Comparison of ENCODE assay signal across 17 cellular contexts in the genomic region with DNA sequence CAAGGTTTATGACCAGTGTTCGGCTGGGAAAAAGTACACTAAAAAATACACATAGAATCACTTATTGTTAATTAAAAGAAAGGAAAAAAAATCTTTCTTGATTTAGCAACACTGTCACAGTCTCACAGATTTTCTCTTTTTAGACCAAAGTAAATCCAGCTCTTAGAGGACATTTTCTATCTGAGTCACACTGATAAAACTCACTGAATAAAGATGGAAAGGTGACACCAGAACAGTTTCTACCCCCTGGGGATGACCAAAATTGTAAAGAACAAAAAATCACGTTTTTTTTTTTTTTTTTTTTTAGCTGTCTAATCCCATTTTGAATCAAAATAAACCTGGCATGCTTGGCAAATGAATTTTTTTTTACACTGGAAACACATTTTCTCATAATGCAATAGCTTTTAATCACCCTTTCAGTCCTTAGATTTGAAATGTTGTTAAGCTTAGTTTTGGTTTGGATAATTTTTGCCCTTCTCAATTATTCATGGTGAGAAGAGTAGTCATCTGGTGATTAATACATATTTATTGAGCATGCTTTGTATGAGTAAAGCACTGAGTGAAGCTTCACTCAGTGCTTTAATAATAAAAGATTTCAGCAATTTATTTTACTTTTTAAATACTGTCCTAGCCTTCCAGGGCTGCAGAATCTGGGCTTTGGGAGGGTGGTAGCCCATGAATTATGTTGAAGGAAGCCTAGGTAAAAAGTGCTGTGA.
"Had no signal": no experiment of that assay in that cellular context is flagged by ENCODE, and none has a peak within 500 bp of the region (broad histone marks: within the 10 kb centered on the region; RNA-seq: fewer than 3 reads in every experiment).

No MANE protein-coding gene starts in this region.

- DNase-seq: activated CD4-positive, alpha-beta memory T cell treated with anti-CD3 and anti-CD28 coated beads, Interleukin-2, amount 10 ng/mL, durations not matched to agents 7 days and 5 days; activated CD4-positive, alpha-beta T cell treated with anti-CD3 and anti-CD28 coated beads for 1 hour; activated naive CD8-positive, alpha-beta T cell treated with anti-CD3 and anti-CD28 coated beads, Interleukin-2, amount 10 ng/mL, durations not matched to agents 7 days and 5 days; caudate nucleus; effector memory CD4-positive, alpha-beta T cell; glutamatergic neuron; immature natural killer cell; left colon; naive thymus-derived CD8-positive, alpha-beta T cell; right lobe of liver; stimulated activated naive CD4-positive, alpha-beta T cell treated with Interleukin-2 at 50 U/mL for 16 hours; T-helper 9 cell had no signal

- H3K27ac Mint-ChIP-seq: activated CD4-positive, alpha-beta memory T cell treated with anti-CD3 and anti-CD28 coated beads, Interleukin-2, amount 10 ng/mL, durations not matched to agents 7 days and 5 days; activated naive CD8-positive, alpha-beta T cell treated with anti-CD3 and anti-CD28 coated beads, Interleukin-2, amount 10 ng/mL, durations not matched to agents 7 days and 5 days; immature natural killer cell; naive thymus-derived CD8-positive, alpha-beta T cell; type B pancreatic cell had no signal

- H3K4me3 Mint-ChIP-seq: activated CD4-positive, alpha-beta memory T cell treated with anti-CD3 and anti-CD28 coated beads, Interleukin-2, amount 10 ng/mL, durations not matched to agents 7 days and 5 days; activated naive CD8-positive, alpha-beta T cell treated with anti-CD3 and anti-CD28 coated beads, Interleukin-2, amount 10 ng/mL, durations not matched to agents 7 days and 5 days; immature natural killer cell; naive thymus-derived CD8-positive, alpha-beta T cell; type B pancreatic cell had no signal

- H3K27ac ChIP-seq: ascending aorta, prostate gland, right lobe of liver, suprapubic skin had no signal

- H3K27me3 Mint-ChIP-seq: activated CD4-positive, alpha-beta memory T cell treated with anti-CD3 and anti-CD28 coated beads, Interleukin-2, amount 10 ng/mL, durations not matched to agents 7 days and 5 days; activated naive CD8-positive, alpha-beta T cell treated with anti-CD3 and anti-CD28 coated beads, Interleukin-2, amount 10 ng/mL, durations not matched to agents 7 days and 5 days; type B pancreatic cell had no signal

- H3K36me3 Mint-ChIP-seq: activated naive CD8-positive, alpha-beta T cell treated with anti-CD3 and anti-CD28 coated beads, Interleukin-2, amount 10 ng/mL, durations not matched to agents 7 days and 5 days; immature natural killer cell; naive thymus-derived CD8-positive, alpha-beta T cell; type B pancreatic cell had no signal

- H3K4me1 ChIP-seq: ascending aorta, prostate gland, right lobe of liver, suprapubic skin had no signal

- H3K27me3 ChIP-seq: ascending aorta, right lobe of liver, suprapubic skin had no signal

- H3K4me3 ChIP-seq: ascending aorta, lung, prostate gland, right lobe of liver, suprapubic skin had no signal

- H3K9me3 ChIP-seq: ascending aorta, prostate gland, right lobe of liver, suprapubic skin had no signal

- H3K36me3 ChIP-seq: ascending aorta, prostate gland, right lobe of liver, suprapubic skin had no signal

- H3K4me1 Mint-ChIP-seq: activated CD4-positive, alpha-beta memory T cell treated with anti-CD3 and anti-CD28 coated beads, Interleukin-2, amount 10 ng/mL, durations not matched to agents 7 days and 5 days; activated naive CD8-positive, alpha-beta T cell treated with anti-CD3 and anti-CD28 coated beads, Interleukin-2, amount 10 ng/mL, durations not matched to agents 7 days and 5 days; immature natural killer cell; naive thymus-derived CD8-positive, alpha-beta T cell had no signal

- H3K9me3 Mint-ChIP-seq: activated CD4-positive, alpha-beta memory T cell treated with anti-CD3 and anti-CD28 coated beads, Interleukin-2, amount 10 ng/mL, durations not matched to agents 7 days and 5 days; activated naive CD8-positive, alpha-beta T cell treated with anti-CD3 and anti-CD28 coated beads, Interleukin-2, amount 10 ng/mL, durations not matched to agents 7 days and 5 days; type B pancreatic cell had no signal

- ATAC-seq: left colon; naive thymus-derived CD8-positive, alpha-beta T cell; right lobe of liver had no signal
